In the genomic region with DNA sequence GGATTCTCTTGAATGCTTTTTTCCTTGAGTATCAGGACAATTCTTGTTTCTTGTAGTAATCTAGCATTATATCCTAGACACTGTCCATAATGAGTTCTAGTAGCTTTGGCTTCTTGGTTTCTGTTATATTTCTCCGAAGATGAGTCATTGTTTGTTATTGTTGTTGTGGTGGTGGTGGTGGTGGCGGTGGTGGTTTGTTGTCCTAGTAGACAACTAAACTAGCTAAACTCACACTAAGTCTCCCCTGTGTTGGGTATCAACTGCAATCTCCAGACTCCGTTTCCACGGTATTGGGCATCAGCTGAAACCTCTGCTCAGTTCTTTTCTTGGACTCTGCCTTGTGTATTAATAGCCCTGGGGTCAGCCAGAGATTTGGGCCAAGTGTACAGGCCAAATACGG, we compare ENCODE assay signal across 16 cellular contexts. TPM values are rescaled to one million over a fixed set of nuclear protein-coding genes. Genes with fewer than 3 reads are reported as not detected.
"Had no signal": no experiment of that assay in that cellular context is flagged by ENCODE, and none has a peak within 500 bp of the region (broad histone marks: within the 10 kb centered on the region; RNA-seq: fewer than 3 reads in every experiment).

No MANE protein-coding gene starts in this region.

RNA-seq across cellular contexts. Expression of gene PNMA6E, which starts 3.2 kb away (rescaled TPM):
- total RNA-seq: activated CD4-positive, alpha-beta T cell treated with anti-CD3 and anti-CD28 coated beads for 36 hours; activated CD4-positive, alpha-beta T cell treated with anti-CD3 and anti-CD28 coated beads, Interleukin-2, amount 10 ng/mL, durations not matched to agents 7 days and 5 days; activated CD8-positive, alpha-beta memory T cell treated with anti-CD3 and anti-CD28 coated beads for 36 hours; activated CD8-positive, alpha-beta T cell treated with anti-CD3 and anti-CD28 coated beads for 36 hours; activated naive CD4-positive, alpha-beta T cell treated with anti-CD3 and anti-CD28 coated beads for 36 hours; activated naive CD4-positive, alpha-beta T cell treated with anti-CD3 and anti-CD28 coated beads, Interleukin-2, amount 50 U/mL, for 72 hours; activated naive CD8-positive, alpha-beta T cell treated with anti-CD3 and anti-CD28 coated beads for 36 hours; aorta; astrocyte; body of pancreas; breast epithelium; T-cell; T-helper 1 cell treated with Interleukin-12 subunit alpha and Interleukin-12 subunit beta and Interleukin-4 antibody, amounts not matched to agents 30 ng/mL and 1 ng/mL, for 36 hours; T-helper 17 cell; T-helper 2 cell treated with Interferon-gamma antibody and Interleukin-4, amounts not matched to agents 100 ng/mL and 5 ng/mL, for 36 hours; WTC11 had no signal
- polyA plus RNA-seq: aorta had no signal
